In the genomic region with DNA sequence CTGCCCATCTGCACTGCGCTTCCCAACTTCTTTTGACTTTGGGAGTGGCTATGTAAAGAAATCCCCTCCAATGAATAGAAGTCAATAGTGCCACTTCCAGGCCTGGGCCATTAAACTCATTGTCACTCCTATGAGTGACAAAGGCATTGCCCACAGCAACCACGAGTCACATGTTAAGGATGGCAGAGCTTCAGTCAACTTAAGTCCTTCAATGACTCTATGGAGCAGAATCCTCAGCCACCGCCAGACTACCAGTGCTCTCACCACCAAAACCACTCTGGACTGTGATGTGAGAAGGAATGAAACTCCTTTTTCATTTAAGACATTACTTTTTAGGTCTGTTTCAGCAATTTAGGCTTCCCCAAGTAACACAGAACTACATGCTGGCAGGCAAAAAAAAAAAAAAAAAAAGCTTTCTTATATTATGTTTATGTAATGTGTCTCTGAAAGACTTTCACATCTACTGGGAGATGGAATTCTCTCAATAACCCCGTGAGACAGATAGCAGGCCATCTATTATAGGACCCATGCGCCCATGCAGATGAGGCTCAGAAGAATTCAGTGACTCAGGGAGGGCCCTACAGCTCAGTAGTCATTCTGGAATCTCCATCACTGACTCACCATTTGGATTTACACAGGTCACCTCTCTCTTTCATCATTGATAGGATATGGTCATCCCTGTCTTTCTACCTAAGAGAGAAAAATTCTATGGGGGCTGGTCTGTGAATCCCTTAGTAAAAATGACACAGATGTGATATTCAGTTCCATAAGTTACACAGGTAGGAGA, we compare ENCODE assay signal across 17 cellular contexts.
DNase-seq lines count a peak whose midpoint lies in the region; ATAC-seq and TF ChIP-seq lines count a peak whose summit lies in the region.
"Had no signal": no experiment of that assay in that cellular context is flagged by ENCODE, and none has a peak within 500 bp of the region (broad histone marks: within the 10 kb centered on the region; RNA-seq: fewer than 3 reads in every experiment).

No MANE protein-coding gene starts in this region.

- no peak overlapping the region for H3K4me2 ChIP-seq in mammary epithelial cell (ENCODE audit: insufficient read depth, low read depth, low read length)

- no peak overlapping the region for H2AFZ ChIP-seq in mammary epithelial cell (ENCODE audit: low read depth, low read length)

- no peak overlapping the region for H3K9ac ChIP-seq in mammary epithelial cell (ENCODE audit: insufficient read depth, low read length)

- peak overlapping the region; percentile 23 for H3K27ac ChIP-seq in mammary epithelial cell (ENCODE audit: insufficient read depth, low read depth, low read length)
- H3K27ac ChIP-seq: sigmoid colon had no signal

- BruUV-seq in mammary epithelial cell (replicated peaks; lab: Mats Ljungman, UMichigan): TSS peak; percentile 89

- H3K4me1 ChIP-seq in mammary epithelial cell (ENCODE audit: insufficient read depth, low read length): peaks cover 4% of the 10 kb centered on the region
- H3K4me1 ChIP-seq: sigmoid colon had no signal

- no peaks in the 10 kb centered on the region for H3K27me3 ChIP-seq in mammary epithelial cell (ENCODE audit: insufficient read depth, low read length)
- H3K27me3 ChIP-seq: sigmoid colon had no signal

- in situ Hi-C loops in mammary epithelial cell (cut with MboI; ENCODE audit: low sequenced_read_pairs in 2 of 2): no loop called here

- intact Hi-C loops in mammary epithelial cell (cut with micrococcal nuclease): loop anchor here (5.0 kb wide), 1 partner anchor 180 kb away; the partner anchor contains the start of gene CEMIP2
- intact Hi-C loops in left ventricle myocardium superior (cut with micrococcal nuclease): no loop called here

- no peaks in the 10 kb centered on the region for H3K9me3 ChIP-seq in mammary epithelial cell (replicated peaks; ENCODE audit: insufficient read depth, low read length)
- H3K9me3 ChIP-seq: sigmoid colon had no signal

- 88% methylated on average over 5 of the region's 5 CpGs for WGBS in mammary epithelial cell (ENCODE audit: low coverage, missing lambda C conversion rate)

- TF ChIP-seq CTCF in mammary epithelial cell (conservative IDR thresholded peaks at IDR 0.05 in 1 of 2, IDR thresholded peaks at IDR 0.05 in 1 of 2; ENCODE audit: extremely low read depth in 1 of 2, insufficient read depth in 1 of 2, low read depth in 1 of 2, low read length in 2 of 2): no peak

- CTCF ChIA-PET in mammary epithelial cell (lab: Charles Lee; ENCODE audit: low non-redundant PET): interaction anchor here (0.5 kb wide), 1 partner anchor 122 kb away, joined by 4 read pairs; no protein-coding TSS in a partner anchor

- no peak overlapping the region for H3K4me3 Mint-ChIP-seq in activated T-cell treated with anti-CD3 and anti-CD28 coated beads, Interleukin-2, amount 50 U/mL, for 4 hours
- H3K4me3 Mint-ChIP-seq: T-helper 1 cell treated with Interleukin-12 subunit alpha and Interleukin-12 subunit beta and Interleukin-4 antibody, amounts not matched to agents 30 μg/mL and 1 μg/mL, for 36 hours had no signal

- peak; percentile 7 to 25 for ATAC-seq in activated T-cell treated with anti-CD3 and anti-CD28 coated beads, Interleukin-2, amount 50 U/mL, for 4 hours
- ATAC-seq in left ventricle myocardium superior: no peak

- H3K4me1 Mint-ChIP-seq in activated T-cell treated with anti-CD3 and anti-CD28 coated beads, Interleukin-2, amount 50 U/mL, for 4 hours (ENCODE audit: low read depth): no peaks in the 10 kb centered on the region

- H3K4me3 ChIP-seq in mammary epithelial cell (replicated peaks in 1 of 3; ENCODE audit: insufficient read depth in 1 of 3, low read depth in 2 of 3, low read length in 3 of 3): no peak overlapping the region
- no peak overlapping the region for H3K4me3 ChIP-seq in skeletal muscle cell (ENCODE audit: low read depth, low read length)
- H3K4me3 ChIP-seq: sigmoid colon had no signal

- no peaks in the 10 kb centered on the region for H3K36me3 Mint-ChIP-seq in activated T-cell treated with anti-CD3 and anti-CD28 coated beads, Interleukin-2, amount 50 U/mL, for 4 hours (ENCODE audit: insufficient read depth)

- DNase-seq in activated T-cell treated with anti-CD3 and anti-CD28 coated beads, Interleukin-2, amount 50 U/mL, for 4 hours: no peak
- no peak for DNase-seq in activated T-cell treated with anti-CD3 and anti-CD28 coated beads for 4 hours
- peak; percentile 33 for DNase-seq in HPDE6-E6E7 (ENCODE audit: extremely low spot score)
- peak; percentile 88 for DNase-seq in mammary epithelial cell
- peak; percentile 18 for DNase-seq in skeletal muscle cell (ENCODE audit: low read depth)
- DNase-seq in occipital lobe (lab: John Stamatoyannopoulos, UW): no peak
- no peak for DNase-seq in NCI-H1105 (lab: John Stamatoyannopoulos, UW)
- no peak for DNase-seq in left ventricle myocardium superior
- DNase-seq: activated CD4-positive, alpha-beta T cell treated with anti-CD3 and anti-CD28 coated beads for 4 hours; activated effector memory CD4-positive, alpha-beta T cell treated with Interleukin-2 at 50 U/mL for 16 hours; DMS 273 treated with DMSO at 0.1 percent for 48 hours; effector CD4-positive, alpha-beta T cell; H7; NCI-H524; RPMI8226; sigmoid colon had no signal

- peaks cover 8% of the 10 kb centered on the region for H3K27me3 Mint-ChIP-seq in activated T-cell treated with anti-CD3 and anti-CD28 coated beads, Interleukin-2, amount 50 U/mL, for 4 hours (ENCODE audit: low read depth)

- H3K36me3 ChIP-seq in mammary epithelial cell (ENCODE audit: insufficient read depth, low read length): no peaks in the 10 kb centered on the region
- H3K36me3 ChIP-seq: sigmoid colon had no signal

- H3K9me3 Mint-ChIP-seq in activated T-cell treated with anti-CD3 and anti-CD28 coated beads, Interleukin-2, amount 50 U/mL, for 4 hours: no peaks in the 10 kb centered on the region
- H3K9me3 Mint-ChIP-seq: T-helper 1 cell treated with Interleukin-12 subunit alpha and Interleukin-12 subunit beta and Interleukin-4 antibody, amounts not matched to agents 30 μg/mL and 1 μg/mL, for 36 hours had no signal

- H4K20me1 ChIP-seq in mammary epithelial cell (ENCODE audit: insufficient read depth, low read length): no peaks in the 10 kb centered on the region

- no peaks in the 10 kb centered on the region for H3K79me2 ChIP-seq in mammary epithelial cell (ENCODE audit: insufficient read depth, low read length)

- dilution Hi-C loops in mammary epithelial cell (cut with HindIII; ENCODE audit: low sequenced_read_pairs): no loop called here

Comparison
In these comparisons a context has a peak if more than half of its experiments do, and no peak if none do; other contexts are left out.
1. DNase-seq: peak in HPDE6-E6E7 (single experiment), mammary epithelial cell (single experiment) and skeletal muscle cell (single experiment); none in activated T-cell treated with anti-CD3 and anti-CD28 coated beads, Interleukin-2, amount 50 U/mL, for 4 hours (single experiment), activated T-cell treated with anti-CD3 and anti-CD28 coated beads for 4 hours (single experiment), occipital lobe (single experiment), NCI-H1105 (single experiment) and left ventricle myocardium superior (single experiment).